9 cellular contexts compared by ENCODE assay signal in genomic region chr9:133238272-133238850, GRCh38. TPM values are rescaled to one million over a fixed set of nuclear protein-coding genes. Genes with fewer than 3 reads are reported as not detected.
DNase-seq lines count a peak whose midpoint lies in the region; ATAC-seq, FAIRE-seq and TF ChIP-seq lines count a peak whose summit lies in the region.
"Had no signal": no experiment of that assay in that cellular context is flagged by ENCODE, and none has a peak within 500 bp of the region (broad histone marks: within the 10 kb centered on the region; RNA-seq: fewer than 3 reads in every experiment).

No MANE protein-coding gene starts in this region.

- dilution Hi-C loops in endothelial cell of umbilical vein (cut with MboI; ENCODE audit: extremely low pct_ligation_motif_present, low sequenced_read_pairs): no loop called here

- peaks cover 19% of the 10 kb centered on the region for H3K4me1 ChIP-seq in endothelial cell of umbilical vein (ENCODE audit: control insufficient read depth, extremely low read depth, insufficient read depth, low read length)

- POLR2A ChIA-PET in activated CD4-positive, alpha-beta T cell treated with anti-CD3 and anti-CD28 coated beads for 36 hours (lab: Charles Lee): no interaction called here
- POLR2A ChIA-PET in endothelial cell of umbilical vein (lab: Charles Lee): interaction anchor here (0.9 kb wide), 1 partner anchor 208 kb away, joined by 4 read pairs; the partner anchor contains the start of gene GTF3C5

- no peak for TF ChIP-seq POLR2A in endothelial cell of umbilical vein (IDR thresholded peaks at IDR 0.05; ENCODE audit: low read depth, low read length)

- peak overlapping the region; percentile 41 for H3K9ac ChIP-seq in endothelial cell of umbilical vein (replicated peaks; ENCODE audit: extremely low read depth, insufficient read depth, low read length)

- DNase-seq in GM10266 (ENCODE audit: extremely low spot score): peak; percentile 55
- DNase-seq in activated CD4-positive, alpha-beta T cell treated with anti-CD3 and anti-CD28 coated beads for 36 hours: peak; percentile 58
- peak; percentile 47 for DNase-seq in endothelial cell of umbilical vein (ENCODE audit: low read depth, low spot score)
- DNase-seq in memory B cell (ENCODE audit: low spot score in 2 of 2): no peak
- peak; percentile 21 to 53 for DNase-seq in stimulated activated CD8-positive, alpha-beta memory T cell treated with anti-CD3 and anti-CD28 coated beads, Interleukin-15, amount 100 ng/mL, for 48 hours (ENCODE audit: low read depth in 2 of 2)
- no peak for DNase-seq in NCI-H526 treated with DMSO at 0.1 percent for 48 hours (lab: John Stamatoyannopoulos, UW)

- no peaks in the 10 kb centered on the region for H3K79me2 ChIP-seq in endothelial cell of umbilical vein (ENCODE audit: control insufficient read depth, insufficient read depth, low read length)

- H3K27ac ChIP-seq in endothelial cell of umbilical vein (ENCODE audit: insufficient read depth, low read depth, low read length): peak overlapping the region; percentile 15

- CTCF ChIA-PET in activated CD4-positive, alpha-beta T cell treated with anti-CD3 and anti-CD28 coated beads for 36 hours (lab: Charles Lee): interaction anchor here (0.6 to 2.3 kb wide), 16 partner anchors 9 to 489 kb away, joined by 3 to 14 read pairs (median 4); no protein-coding TSS in a partner anchor
- CTCF ChIA-PET in endothelial cell of umbilical vein (lab: Charles Lee): interaction anchor here (0.7 to 4.4 kb wide), 18 partner anchors 9 to 248 kb away, joined by 3 to 42 read pairs (median 4); partner anchors contain the start of gene SURF6

- H3K9me1 ChIP-seq in endothelial cell of umbilical vein (replicated peaks; ENCODE audit: control insufficient read depth, extremely low read depth, insufficient read depth, low read length): no peaks in the 10 kb centered on the region

- peak overlapping the region; percentile 19 for H3K4me2 ChIP-seq in endothelial cell of umbilical vein (ENCODE audit: insufficient read depth, low read length)

- peak overlapping the region in 2 of 3 experiments; percentile 3 to 11 for H3K4me3 ChIP-seq in endothelial cell of umbilical vein (replicated peaks in 1 of 3; ENCODE audit: insufficient read depth in 1 of 3, low read depth in 1 of 3, low read length in 3 of 3)

- H3K4me1 Mint-ChIP-seq in activated CD4-positive, alpha-beta T cell treated with anti-CD3 and anti-CD28 coated beads for 36 hours: peaks cover 7% of the 10 kb centered on the region
- H3K4me1 Mint-ChIP-seq in memory B cell: peaks cover 9% of the 10 kb centered on the region

- peak; percentile 48 for ATAC-seq in activated CD4-positive, alpha-beta T cell treated with anti-CD3 and anti-CD28 coated beads for 36 hours
- ATAC-seq in memory B cell (ENCODE audit: low read depth) (peak; percentile 63), GM19397 (IDR thresholded peaks at IDR 0.05; ENCODE audit: unreplicated experiment) (no peak), HG02678 (IDR thresholded peaks at IDR 0.05; ENCODE audit: unreplicated experiment) (no peak)

- no peaks in the 10 kb centered on the region for H4K20me1 ChIP-seq in endothelial cell of umbilical vein (replicated peaks; ENCODE audit: control insufficient read depth, extremely low read depth, insufficient read depth, low read length)

- peaks cover under 1 to 2% of the 10 kb centered on the region in 2 experiments for H3K27me3 ChIP-seq in endothelial cell of umbilical vein (ENCODE audit: control insufficient read depth in 2 of 2, insufficient read depth in 2 of 2, low read length in 2 of 2)

- BruUV-seq in endothelial cell of umbilical vein (replicated peaks; lab: Mats Ljungman, UMichigan): no TSS peak

- H3K36me3 Mint-ChIP-seq in activated CD4-positive, alpha-beta T cell treated with anti-CD3 and anti-CD28 coated beads for 36 hours (ENCODE audit: low read depth): no peaks in the 10 kb centered on the region
- H3K36me3 Mint-ChIP-seq in memory B cell: no peaks in the 10 kb centered on the region

- no peak overlapping the region for H3K4me3 Mint-ChIP-seq in activated CD4-positive, alpha-beta T cell treated with anti-CD3 and anti-CD28 coated beads for 36 hours
- H3K4me3 Mint-ChIP-seq in memory B cell: peak overlapping the region; percentile 39

- H3K36me3 ChIP-seq in endothelial cell of umbilical vein (ENCODE audit: control insufficient read depth in 2 of 2, extremely low read depth in 1 of 2, insufficient read depth in 2 of 2, low read length in 2 of 2): no peaks in the 10 kb centered on the region

- H3K9me3 ChIP-seq in endothelial cell of umbilical vein (replicated peaks; ENCODE audit: control insufficient read depth, insufficient read depth, low read length): no peaks in the 10 kb centered on the region

- H3K27ac Mint-ChIP-seq in activated CD4-positive, alpha-beta T cell treated with anti-CD3 and anti-CD28 coated beads for 36 hours: no peak overlapping the region
- H3K27ac Mint-ChIP-seq in memory B cell: no peak overlapping the region

- peak overlapping the region; percentile 67 for H2AFZ ChIP-seq in endothelial cell of umbilical vein (ENCODE audit: low read depth, low read length)

- H3K9me3 Mint-ChIP-seq in activated CD4-positive, alpha-beta T cell treated with anti-CD3 and anti-CD28 coated beads for 36 hours (ENCODE audit: low read depth): no peaks in the 10 kb centered on the region
- H3K9me3 Mint-ChIP-seq in memory B cell: no peaks in the 10 kb centered on the region

- TF ChIP-seq CTCF in GM10266 (IDR thresholded peaks at IDR 0.05; ENCODE audit: control insufficient read depth, insufficient read depth, low read depth, missing control alignments): no peak
- no peak for TF ChIP-seq CTCF in endothelial cell of umbilical vein (IDR thresholded peaks at IDR 0.05; ENCODE audit: extremely low read depth in 1 of 2, insufficient read depth in 1 of 2, low read depth in 1 of 2, low read length in 2 of 2)

- intact Hi-C loops in activated CD4-positive, alpha-beta T cell treated with anti-CD3 and anti-CD28 coated beads for 36 hours (cut with DNase I, micrococcal nuclease): loop anchor here (2.0 to 5.0 kb wide), 3 partner anchors 51 to 96 kb away; no protein-coding TSS in a partner anchor
- intact Hi-C loops in endothelial cell of umbilical vein (cut with micrococcal nuclease): loop anchor here (2.0 kb wide), 2 partner anchors 90 to 248 kb away; no protein-coding TSS in a partner anchor

- peaks cover 5% of the 10 kb centered on the region for H3K27me3 Mint-ChIP-seq in activated CD4-positive, alpha-beta T cell treated with anti-CD3 and anti-CD28 coated beads for 36 hours
- peaks cover 17% of the 10 kb centered on the region for H3K27me3 Mint-ChIP-seq in memory B cell

- peak; percentile 57 for FAIRE-seq in endothelial cell of umbilical vein (lab: Jason Lieb, UNC)
- FAIRE-seq: islet of Langerhans had no signal

TF ChIP-seq in endothelial cell of umbilical vein, 7 proteins besides CTCF, POLR2A, EP300 and RAD21:
- TF ChIP-seq JUN (IDR thresholded peaks at IDR 0.05; ENCODE audit: borderline replicate concordance, insufficient read depth, insufficient read length, low read depth): no peak
- TF ChIP-seq POLR2AphosphoS5 (IDR thresholded peaks at IDR 0.05; ENCODE audit: insufficient read depth, low read depth, low read length): no peak

RNA-seq across cellular contexts. Expression of gene OBP2B, which starts 29.3 kb away (rescaled TPM):
- total RNA-seq in activated CD4-positive, alpha-beta T cell treated with anti-CD3 and anti-CD28 coated beads for 36 hours: not detected
- total RNA-seq in endothelial cell of umbilical vein: not detected in 2 replicates
- not detected in 2 replicates for polyA plus RNA-seq in endothelial cell of umbilical vein
- not detected in 2 replicates for polyA plus RNA-seq in endothelial cell of umbilical vein (2011; cell fraction: cytosol; rRNA removed)
- polyA plus RNA-seq in endothelial cell of umbilical vein (2011; cell fraction: nucleus; rRNA removed): not detected in 2 replicates
- not detected in 2 replicates for polyA plus RNA-seq in endothelial cell of umbilical vein (2012)
- polyA minus RNA-seq in endothelial cell of umbilical vein: not detected in 2 replicates
- polyA minus RNA-seq in endothelial cell of umbilical vein (2011; cell fraction: cytosol; rRNA and poly(A)+ RNA removed): not detected
- not detected in 2 replicates for polyA minus RNA-seq in endothelial cell of umbilical vein (2011; cell fraction: nucleus; rRNA and poly(A)+ RNA removed)

RNA-seq across cellular contexts. Expression of gene ABO, which starts 36.6 kb away (rescaled TPM):
- total RNA-seq in activated CD4-positive, alpha-beta T cell treated with anti-CD3 and anti-CD28 coated beads for 36 hours: under 1 TPM in 1 of 2 experiments, not detected in 1; 0.09 TPM
- not detected in 2 replicates for total RNA-seq in endothelial cell of umbilical vein
- not detected in 2 replicates for polyA plus RNA-seq in endothelial cell of umbilical vein
- polyA plus RNA-seq in endothelial cell of umbilical vein (2011; cell fraction: cytosol; rRNA removed): not detected in 2 replicates
- polyA plus RNA-seq in endothelial cell of umbilical vein (2011; cell fraction: nucleus; rRNA removed): not detected in 2 replicates
- not detected in 2 replicates for polyA plus RNA-seq in endothelial cell of umbilical vein (2012)
- 0.56 and 1.4 TPM in 2 replicates for polyA minus RNA-seq in endothelial cell of umbilical vein
- polyA minus RNA-seq in endothelial cell of umbilical vein (2011; cell fraction: cytosol; rRNA and poly(A)+ RNA removed): 0.92 TPM
- polyA minus RNA-seq in endothelial cell of umbilical vein (2011; cell fraction: nucleus; rRNA and poly(A)+ RNA removed): not detected in 2 replicates

Comparison
In these comparisons a context has a peak if more than half of its experiments do, and no peak if none do; other contexts are left out.
1. DNase-seq: peak in GM10266 (single experiment), activated CD4-positive, alpha-beta T cell treated with anti-CD3 and anti-CD28 coated beads for 36 hours (single experiment), endothelial cell of umbilical vein (single experiment) and stimulated activated CD8-positive, alpha-beta memory T cell treated with anti-CD3 and anti-CD28 coated beads, Interleukin-15, amount 100 ng/mL, for 48 hours (2 of 2); none in memory B cell (0 of 2) and NCI-H526 treated with DMSO at 0.1 percent for 48 hours (single experiment).
2. ATAC-seq: peak in activated CD4-positive, alpha-beta T cell treated with anti-CD3 and anti-CD28 coated beads for 36 hours (single experiment) and memory B cell (single experiment); none in GM19397 (single experiment) and HG02678 (single experiment).